7 cellular contexts compared by ENCODE assay signal in the genomic region with DNA sequence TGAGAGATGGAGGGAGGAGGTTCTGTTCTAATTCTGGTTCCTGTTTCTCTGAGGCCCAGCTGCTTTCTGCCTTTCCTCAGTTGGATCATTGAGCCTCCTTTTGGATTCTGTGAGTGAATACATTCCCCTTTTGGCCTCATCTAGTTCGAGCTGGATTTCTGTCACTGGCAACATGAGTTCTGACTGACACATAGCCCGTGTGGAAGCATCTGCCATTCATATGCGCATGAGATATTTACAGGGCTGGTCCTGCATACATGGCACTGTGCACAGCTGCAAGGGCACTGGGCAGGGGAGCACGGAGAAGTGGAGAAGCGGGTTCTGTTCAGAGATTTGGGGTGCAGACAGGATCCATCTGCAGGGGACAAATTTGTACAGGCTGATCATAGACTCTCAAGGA.
"Had no signal": no experiment of that assay in that cellular context is flagged by ENCODE, and none has a peak within 500 bp of the region (broad histone marks: within the 10 kb centered on the region; RNA-seq: fewer than 3 reads in every experiment).

No MANE protein-coding gene starts in this region.

- H3K9me3 Mint-ChIP-seq: HFFc6, IgD-negative memory B cell had no signal

- H2AFZ ChIP-seq: GM23248 had no signal

- H3K4me1 Mint-ChIP-seq: IgD-negative memory B cell had no signal

- H3K27ac Mint-ChIP-seq: HFFc6 had no signal

- FAIRE-seq: HepG2 had no signal

- H3K9ac ChIP-seq: GM23248 had no signal

- H3K4me3 ChIP-seq: GM23248, HAP-1 had no signal

- H3K36me3 ChIP-seq: HAP-1 had no signal

- H3K4me1 ChIP-seq: HAP-1 had no signal

- H3K27ac ChIP-seq: GM23248 had no signal

- DNase-seq: GM23248, GOT3, H7, HFFc6 had no signal

- H3K4me3 Mint-ChIP-seq: HFFc6, IgD-negative memory B cell had no signal

- H3K9me3 ChIP-seq: HAP-1 had no signal
